ENCODE assay signal across 15 cellular contexts in genomic region chr10:120983721-120984120, GRCh38.
"Had no signal": no experiment of that assay in that cellular context is flagged by ENCODE, and none has a peak within 500 bp of the region (broad histone marks: within the 10 kb centered on the region; RNA-seq: fewer than 3 reads in every experiment).

No MANE protein-coding gene starts in this region.

- H3K27ac ChIP-seq: coronary artery, ovary, thoracic aorta, transverse colon had no signal

- H3K27me3 ChIP-seq: ovary had no signal

- H3K9me3 ChIP-seq: ovary, thoracic aorta, transverse colon had no signal

- H3K4me3 ChIP-seq: coronary artery, ovary, stomach, thoracic aorta, transverse colon had no signal

- DNase-seq: effector CD8-positive, alpha-beta T cell; foreskin melanocyte; hippocampal formation; kidney glomerular epithelial cell; mammary epithelial cell; ovary; right cardiac atrium; small intestine; stimulated activated CD4-positive, alpha-beta T cell treated with anti-CD3 and anti-CD28 coated beads, Interleukin-12 subunit alpha, Interleukin-12 subunit beta, amount 100 ng/mL, for 4 hours; stimulated activated naive CD4-positive, alpha-beta T cell; stomach; substantia nigra; transverse colon had no signal

- ATAC-seq: right cardiac atrium had no signal

- H3K36me3 ChIP-seq: ovary, stomach, thoracic aorta, transverse colon had no signal
